9 cellular contexts compared by ENCODE assay signal in genomic region chr5:116360008-116360853, GRCh38.
DNase-seq lines count a peak whose midpoint lies in the region; TF ChIP-seq lines count a peak whose summit lies in the region.
"Had no signal": no experiment of that assay in that cellular context is flagged by ENCODE, and none has a peak within 500 bp of the region (broad histone marks: within the 10 kb centered on the region; RNA-seq: fewer than 3 reads in every experiment).

No MANE protein-coding gene starts in this region.

- peaks cover 0 to 42% (median 30%) of the 10 kb centered on the region in 4 donors for H3K4me1 ChIP-seq in sigmoid colon
- no peaks in the 10 kb centered on the region for H3K4me1 ChIP-seq in CD4-positive, alpha-beta memory T cell (ENCODE audit: insufficient read depth, low read length)

- H3K36me3 ChIP-seq in sigmoid colon, result no peaks in the 10 kb centered on the region
- H3K36me3 ChIP-seq in CD4-positive, alpha-beta memory T cell (ENCODE audit: insufficient read depth, low read length), result no peaks in the 10 kb centered on the region

- WGBS in sigmoid colon, 2 donors, result 68 to 75% methylated on average over 7 of the region's 7 CpGs

- peak overlapping the region; percentile 31 to 77 (median 74) for H3K27ac ChIP-seq in sigmoid colon
- H3K27ac ChIP-seq in CD4-positive, alpha-beta memory T cell (ENCODE audit: low read depth, low read length), result no peak overlapping the region

- H3K4me1 Mint-ChIP-seq in CD4-positive, alpha-beta memory T cell, result peaks cover 0 to 3% (median 0%) of the 10 kb centered on the region in 4 donors

- no peak for TF ChIP-seq POLR2A in sigmoid colon (IDR thresholded peaks at IDR 0.05)

- H3K9me3 Mint-ChIP-seq in CD4-positive, alpha-beta memory T cell, result peaks cover 0 to 1% (median 0%) of the 10 kb centered on the region in 8 donors

- CTCF ChIA-PET in CD4-positive, alpha-beta memory T cell (lab: Charles Lee; ENCODE audit: partially characterized antibody), result no interaction called here

- peak overlapping the region in 1 of 2 donors; percentile 16 for H3K4me3 ChIP-seq in foreskin fibroblast (ENCODE audit: low read depth in 1 of 2, low read length in 2 of 2)
- peak overlapping the region in 1 of 4 donors; percentile 16 for H3K4me3 ChIP-seq in sigmoid colon
- H3K4me3 ChIP-seq in CD4-positive, alpha-beta memory T cell (ENCODE audit: low read length in 2 of 2), result no peak overlapping the region

- peak in 2 of 4 donors; percentile 23 to 33 for TF ChIP-seq EP300 in sigmoid colon (IDR thresholded peaks at IDR 0.05)

- intact Hi-C loops in sigmoid colon (cut with DNase I), result loop anchor here (2.0 to 5.0 kb wide), 2 partner anchors 147 to 213 kb away; no protein-coding TSS in a partner anchor
- intact Hi-C loops in CD4-positive, alpha-beta memory T cell (cut with micrococcal nuclease), result no loop called here

- in situ Hi-C loops in GM13977 (cut with MboI; ENCODE audit: low pct_unique_long_range_greater_than_20kb, low sequenced_read_pairs, unreplicated experiment), result no loop called here

- POLR2A ChIA-PET in CD4-positive, alpha-beta memory T cell (lab: Charles Lee; ENCODE audit: partially characterized antibody), result no interaction called here

- no peak overlapping the region for H3K4me3 Mint-ChIP-seq in CD4-positive, alpha-beta memory T cell

- DNase-seq in GM13977 (ENCODE audit: low spot score), result peak; percentile 27
- DNase-seq in NCI-H69 (lab: John Stamatoyannopoulos, UW), result peak; percentile 98
- peak; percentile 34 to 77 for DNase-seq in foreskin fibroblast
- DNase-seq in sigmoid colon, result peak; percentile 90
- DNase-seq in DMS153 (lab: John Stamatoyannopoulos, UW), result no peak
- no peak for DNase-seq in CD4-positive, alpha-beta memory T cell
- DNase-seq in A172 (ENCODE audit: low spot score), result no peak
- no peak for DNase-seq in NCI-H748 treated with DMSO at 0.1 percent for 48 hours (lab: John Stamatoyannopoulos, UW)
- DNase-seq: DMS53 had no signal

- TF ChIP-seq CTCF in GM13977 (IDR thresholded peaks at IDR 0.05; ENCODE audit: extremely low read depth, insufficient read depth, missing control alignments) (no peak), foreskin fibroblast (IDR thresholded peaks at IDR 0.05; ENCODE audit: low read depth, low read length) (no peak), sigmoid colon (IDR thresholded peaks at IDR 0.05) (no peak)

- H3K27me3 ChIP-seq in sigmoid colon, result no peaks in the 10 kb centered on the region
- no peaks in the 10 kb centered on the region for H3K27me3 ChIP-seq in CD4-positive, alpha-beta memory T cell (ENCODE audit: insufficient read depth, low read length)

- peaks cover 31 to 34% of the 10 kb centered on the region in 2 donors for H3K36me3 Mint-ChIP-seq in CD4-positive, alpha-beta memory T cell

- no peaks in the 10 kb centered on the region for H3K27me3 Mint-ChIP-seq in CD4-positive, alpha-beta memory T cell

- H3K27ac Mint-ChIP-seq in CD4-positive, alpha-beta memory T cell, result no peak overlapping the region

- H3K9me3 ChIP-seq in sigmoid colon, result peaks cover 0 to 2% (median 0%) of the 10 kb centered on the region in 4 donors
- no peaks in the 10 kb centered on the region for H3K9me3 ChIP-seq in CD4-positive, alpha-beta memory T cell (ENCODE audit: control insufficient read depth in 1 of 2, low read length in 2 of 2)

Comparison
In these comparisons a context has a peak if more than half of its experiments do, and no peak if none do; other contexts are left out.
1. DNase-seq: peak in GM13977 (single experiment), NCI-H69 (single experiment), foreskin fibroblast (2 of 2) and sigmoid colon (single experiment); none in DMS153 (single experiment), CD4-positive, alpha-beta memory T cell (0 of 5), A172 (single experiment) and NCI-H748 treated with DMSO at 0.1 percent for 48 hours (single experiment).